In the genomic region with DNA sequence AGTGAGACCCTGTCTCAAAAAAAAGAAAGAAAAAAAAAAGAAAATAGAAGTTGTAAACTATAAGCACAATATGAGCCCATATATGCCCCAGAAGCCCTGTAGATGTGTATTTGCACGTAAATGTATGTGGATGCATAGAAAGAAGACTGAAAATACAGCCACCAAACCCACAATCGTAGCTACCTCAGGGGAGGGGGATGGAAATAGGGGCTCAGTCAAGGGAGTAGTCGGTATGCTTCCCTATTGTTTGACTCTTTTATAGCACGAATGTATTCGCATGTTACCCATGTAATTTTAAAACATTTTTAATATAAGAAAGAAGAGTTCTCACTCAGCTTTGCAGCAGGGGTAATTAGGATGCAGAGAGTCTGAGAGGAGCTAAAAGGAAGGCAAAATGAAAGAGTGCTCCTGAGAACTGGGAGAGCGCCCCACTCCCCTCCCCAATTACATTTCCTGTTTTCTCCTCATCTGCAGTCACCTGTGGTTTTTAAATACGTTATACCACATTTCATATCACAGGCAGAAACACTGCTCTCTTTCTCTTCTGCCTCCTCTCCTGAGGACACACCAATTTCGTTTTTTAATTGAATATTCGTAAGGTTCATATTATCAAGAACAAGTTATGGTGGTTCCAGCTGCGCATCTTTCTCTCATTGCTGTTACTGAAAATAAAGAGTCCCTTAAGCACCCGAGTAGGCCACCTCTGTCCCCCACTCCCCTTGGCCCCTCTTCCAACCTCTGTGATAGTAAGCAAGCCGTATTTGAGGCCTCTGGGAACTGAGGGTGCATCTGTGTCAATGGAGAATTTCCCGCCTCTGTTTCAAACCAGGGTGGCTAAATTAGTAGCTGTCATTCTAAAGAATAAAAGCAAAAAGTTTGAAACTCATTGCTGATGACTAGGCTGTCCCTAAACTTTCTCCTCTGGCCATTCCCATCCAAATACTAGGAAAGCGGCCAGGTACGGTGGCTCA, we compare ENCODE assay signal across 1 cellular context.
TF ChIP-seq lines count a peak whose summit lies in the region.

No MANE protein-coding gene starts in this region.

TF ChIP-seq in GM12878, 131 proteins besides CTCF, POLR2A, EP300 and RAD21 (continued from another document):
- TF ChIP-seq BCL11A (IDR thresholded peaks at IDR 0.05; ENCODE audit: low read depth, low read length) (peak; percentile 67; the same call in 1 of the 2 replicates), POLR2AphosphoS5 (IDR thresholded peaks at IDR 0.05; ENCODE audit: low read length) (peak; percentile 33; the same call in 1 of the 2 replicates), NFIC (IDR thresholded peaks at IDR 0.05; ENCODE audit: low read depth, low read length) (peak; percentile 79), CHD1 (IDR thresholded peaks at IDR 0.05; ENCODE audit: low read depth, low read length) (no peak), JUND (IDR thresholded peaks at IDR 0.05; ENCODE audit: low read depth, low read length) (no peak), SMARCA5 (IDR thresholded peaks at IDR 0.05) (no peak), NR2C1 (IDR thresholded peaks at IDR 0.05) (no peak), CREB1 (IDR thresholded peaks at IDR 0.05; ENCODE audit: low read depth) (peak; percentile 61; the same call in 1 of the 2 replicates), NBN (IDR thresholded peaks at IDR 0.05) (peak; percentile 84; the same call in 1 of the 2 replicates), SRF (IDR thresholded peaks at IDR 0.05; ENCODE audit: low read depth in 2 of 2, low read length in 2 of 2) (no peak), SPI1 (IDR thresholded peaks at IDR 0.05; ENCODE audit: borderline replicate concordance, insufficient read depth, low read depth, low read length) (peak; percentile 78; the same call in 1 of the 2 replicates), FOS (IDR thresholded peaks at IDR 0.05; ENCODE audit: borderline replicate concordance, extremely low read depth, insufficient read length) (no peak), FOXM1 (IDR thresholded peaks at IDR 0.05; ENCODE audit: low read depth, low read length) (peak; percentile 56; the same call in 1 of the 2 replicates), TCF12 (IDR thresholded peaks at IDR 0.05; ENCODE audit: low read depth, low read length) (no peak), CREM (IDR thresholded peaks at IDR 0.05; ENCODE audit: low read depth) (peak; percentile 67), BCL3 (IDR thresholded peaks at IDR 0.05; ENCODE audit: borderline replicate concordance, insufficient read depth, low read depth, low read length, poor library complexity, severe bottlenecking) (peak; percentile 71), MTA2 (IDR thresholded peaks at IDR 0.05; ENCODE audit: low read depth) (peak; percentile 92), IRF4 (IDR thresholded peaks at IDR 0.05; ENCODE audit: low read depth, low read length) (peak; percentile 64; the same call in 1 of the 2 replicates), SMC3 (IDR thresholded peaks at IDR 0.05; ENCODE audit: borderline replicate concordance, low read length) (0 out of 2 replicates have a peak, but pooled peaks have one; percentile 2), BHLHE40 (IDR thresholded peaks at IDR 0.05; ENCODE audit: borderline replicate concordance in 1 of 2, low read depth in 2 of 2, low read length in 1 of 2) (peak; percentile 23 to 50; a peak in 2 of 4 replicates), SP1 (IDR thresholded peaks at IDR 0.05; ENCODE audit: low read depth, low read length) (peak; percentile 53), ZNF592 (IDR thresholded peaks at IDR 0.05) (no peak), MEF2B (IDR thresholded peaks at IDR 0.05; ENCODE audit: partially characterized antibody, poor library complexity, severe bottlenecking) (peak; percentile 63), MTA3 (IDR thresholded peaks at IDR 0.05; ENCODE audit: borderline replicate concordance, low read length) (no peak), EED (IDR thresholded peaks at IDR 0.05; ENCODE audit: low read depth) (peak; percentile 76; the same call in 1 of the 2 replicates), SIN3A (IDR thresholded peaks at IDR 0.05; ENCODE audit: low read depth, low read length) (no peak), BRCA1 (IDR thresholded peaks at IDR 0.05; ENCODE audit: low read depth, low read length) (no peak), RAD51 (IDR thresholded peaks at IDR 0.05) (no peak), NR2C2 (IDR thresholded peaks at IDR 0.05; ENCODE audit: borderline replicate concordance, control insufficient read depth, insufficient read length, low read depth) (no peak)
- TF ChIP-seq, protein P1, sequence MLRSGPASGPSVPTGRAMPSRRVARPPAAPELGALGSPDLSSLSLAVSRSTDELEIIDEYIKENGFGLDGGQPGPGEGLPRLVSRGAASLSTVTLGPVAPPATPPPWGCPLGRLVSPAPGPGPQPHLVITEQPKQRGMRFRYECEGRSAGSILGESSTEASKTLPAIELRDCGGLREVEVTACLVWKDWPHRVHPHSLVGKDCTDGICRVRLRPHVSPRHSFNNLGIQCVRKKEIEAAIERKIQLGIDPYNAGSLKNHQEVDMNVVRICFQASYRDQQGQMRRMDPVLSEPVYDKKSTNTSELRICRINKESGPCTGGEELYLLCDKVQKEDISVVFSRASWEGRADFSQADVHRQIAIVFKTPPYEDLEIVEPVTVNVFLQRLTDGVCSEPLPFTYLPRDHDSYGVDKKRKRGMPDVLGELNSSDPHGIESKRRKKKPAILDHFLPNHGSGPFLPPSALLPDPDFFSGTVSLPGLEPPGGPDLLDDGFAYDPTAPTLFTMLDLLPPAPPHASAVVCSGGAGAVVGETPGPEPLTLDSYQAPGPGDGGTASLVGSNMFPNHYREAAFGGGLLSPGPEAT (IDR thresholded peaks at IDR 0.05; ENCODE audit: low read depth), result peak; percentile 81
- TF ChIP-seq, protein P2, sequence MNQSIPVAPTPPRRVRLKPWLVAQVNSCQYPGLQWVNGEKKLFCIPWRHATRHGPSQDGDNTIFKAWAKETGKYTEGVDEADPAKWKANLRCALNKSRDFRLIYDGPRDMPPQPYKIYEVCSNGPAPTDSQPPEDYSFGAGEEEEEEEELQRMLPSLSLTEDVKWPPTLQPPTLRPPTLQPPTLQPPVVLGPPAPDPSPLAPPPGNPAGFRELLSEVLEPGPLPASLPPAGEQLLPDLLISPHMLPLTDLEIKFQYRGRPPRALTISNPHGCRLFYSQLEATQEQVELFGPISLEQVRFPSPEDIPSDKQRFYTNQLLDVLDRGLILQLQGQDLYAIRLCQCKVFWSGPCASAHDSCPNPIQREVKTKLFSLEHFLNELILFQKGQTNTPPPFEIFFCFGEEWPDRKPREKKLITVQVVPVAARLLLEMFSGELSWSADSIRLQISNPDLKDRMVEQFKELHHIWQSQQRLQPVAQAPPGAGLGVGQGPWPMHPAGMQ (IDR thresholded peaks at IDR 0.05; ENCODE audit: borderline replicate concordance), result no peak
- TF ChIP-seq, protein P3, sequence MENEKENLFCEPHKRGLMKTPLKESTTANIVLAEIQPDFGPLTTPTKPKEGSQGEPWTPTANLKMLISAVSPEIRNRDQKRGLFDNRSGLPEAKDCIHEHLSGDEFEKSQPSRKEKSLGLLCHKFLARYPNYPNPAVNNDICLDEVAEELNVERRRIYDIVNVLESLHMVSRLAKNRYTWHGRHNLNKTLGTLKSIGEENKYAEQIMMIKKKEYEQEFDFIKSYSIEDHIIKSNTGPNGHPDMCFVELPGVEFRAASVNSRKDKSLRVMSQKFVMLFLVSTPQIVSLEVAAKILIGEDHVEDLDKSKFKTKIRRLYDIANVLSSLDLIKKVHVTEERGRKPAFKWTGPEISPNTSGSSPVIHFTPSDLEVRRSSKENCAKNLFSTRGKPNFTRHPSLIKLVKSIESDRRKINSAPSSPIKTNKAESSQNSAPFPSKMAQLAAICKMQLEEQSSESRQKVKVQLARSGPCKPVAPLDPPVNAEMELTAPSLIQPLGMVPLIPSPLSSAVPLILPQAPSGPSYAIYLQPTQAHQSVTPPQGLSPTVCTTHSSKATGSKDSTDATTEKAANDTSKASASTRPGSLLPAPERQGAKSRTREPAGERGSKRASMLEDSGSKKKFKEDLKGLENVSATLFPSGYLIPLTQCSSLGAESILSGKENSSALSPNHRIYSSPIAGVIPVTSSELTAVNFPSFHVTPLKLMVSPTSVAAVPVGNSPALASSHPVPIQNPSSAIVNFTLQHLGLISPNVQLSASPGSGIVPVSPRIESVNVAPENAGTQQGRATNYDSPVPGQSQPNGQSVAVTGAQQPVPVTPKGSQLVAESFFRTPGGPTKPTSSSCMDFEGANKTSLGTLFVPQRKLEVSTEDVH (IDR thresholded peaks at IDR 0.05; ENCODE audit: low read depth, partially characterized antibody), result peak; percentile 7
- TF ChIP-seq, protein P4, sequence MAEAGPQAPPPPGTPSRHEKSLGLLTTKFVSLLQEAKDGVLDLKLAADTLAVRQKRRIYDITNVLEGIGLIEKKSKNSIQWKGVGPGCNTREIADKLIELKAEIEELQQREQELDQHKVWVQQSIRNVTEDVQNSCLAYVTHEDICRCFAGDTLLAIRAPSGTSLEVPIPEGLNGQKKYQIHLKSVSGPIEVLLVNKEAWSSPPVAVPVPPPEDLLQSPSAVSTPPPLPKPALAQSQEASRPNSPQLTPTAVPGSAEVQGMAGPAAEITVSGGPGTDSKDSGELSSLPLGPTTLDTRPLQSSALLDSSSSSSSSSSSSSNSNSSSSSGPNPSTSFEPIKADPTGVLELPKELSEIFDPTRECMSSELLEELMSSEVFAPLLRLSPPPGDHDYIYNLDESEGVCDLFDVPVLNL (IDR thresholded peaks at IDR 0.05; ENCODE audit: low read depth, low read length), result peak; percentile 76
- TF ChIP-seq, protein P5, sequence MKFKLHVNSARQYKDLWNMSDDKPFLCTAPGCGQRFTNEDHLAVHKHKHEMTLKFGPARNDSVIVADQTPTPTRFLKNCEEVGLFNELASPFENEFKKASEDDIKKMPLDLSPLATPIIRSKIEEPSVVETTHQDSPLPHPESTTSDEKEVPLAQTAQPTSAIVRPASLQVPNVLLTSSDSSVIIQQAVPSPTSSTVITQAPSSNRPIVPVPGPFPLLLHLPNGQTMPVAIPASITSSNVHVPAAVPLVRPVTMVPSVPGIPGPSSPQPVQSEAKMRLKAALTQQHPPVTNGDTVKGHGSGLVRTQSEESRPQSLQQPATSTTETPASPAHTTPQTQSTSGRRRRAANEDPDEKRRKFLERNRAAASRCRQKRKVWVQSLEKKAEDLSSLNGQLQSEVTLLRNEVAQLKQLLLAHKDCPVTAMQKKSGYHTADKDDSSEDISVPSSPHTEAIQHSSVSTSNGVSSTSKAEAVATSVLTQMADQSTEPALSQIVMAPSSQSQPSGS (IDR thresholded peaks at IDR 0.05; ENCODE audit: low read length), result peak; percentile 71
